ENCODE assay signal across 8 cellular contexts in genomic region chr16:87324411-87325275, GRCh38. TPM values are rescaled to one million over a fixed set of nuclear protein-coding genes. Genes with fewer than 3 reads are reported as not detected.
DNase-seq lines count a peak whose midpoint lies in the region; ATAC-seq and TF ChIP-seq lines count a peak whose summit lies in the region.

No MANE protein-coding gene starts in this region.

- ATAC-seq in HG02885 (IDR thresholded peaks at IDR 0.05; ENCODE audit: poor library complexity, unreplicated experiment) (no peak), HG03460 (IDR thresholded peaks at IDR 0.05; ENCODE audit: unreplicated experiment) (no peak)

- no peak overlapping the region for H3K9ac ChIP-seq in SU-DHL-6 (ENCODE audit: low read length)

- intact Hi-C loops in MCF 10A (cut with micrococcal nuclease): loop anchor here (2.0 kb wide), 2 partner anchors 70 to 312 kb away; no protein-coding TSS in a partner anchor

- DNase-seq in AG10803 (ENCODE audit: low read depth): peak; percentile 10
- peak; percentile 75 for DNase-seq in GM19238 (ENCODE audit: insufficient read length, low spot score)
- DNase-seq in MCF 10A (ENCODE audit: unreplicated experiment): peak; percentile 22
- peak; percentile 9 to 16 for DNase-seq in stimulated activated CD8-positive, alpha-beta memory T cell treated with anti-CD3 and anti-CD28 coated beads, Interleukin-2, amount 100 ng/mL, for 1 hour (ENCODE audit: low read depth in 2 of 2)

- H3K27me3 ChIP-seq in SU-DHL-6 (ENCODE audit: low read length) (no peaks in the 10 kb centered on the region), layer of hippocampus (ENCODE audit: control insufficient read depth, insufficient read depth, low read length) (no peaks in the 10 kb centered on the region)

- H3K9me3 Mint-ChIP-seq in MCF 10A (ENCODE audit: unreplicated experiment): no peaks in the 10 kb centered on the region

- no peaks in the 10 kb centered on the region for H4K20me1 ChIP-seq in SU-DHL-6 (ENCODE audit: low read depth, low read length)

- peaks cover 8% of the 10 kb centered on the region for H3K4me1 Mint-ChIP-seq in MCF 10A (ENCODE audit: insufficient read depth, unreplicated experiment)

- no peak overlapping the region for H3K4me2 ChIP-seq in SU-DHL-6 (ENCODE audit: low read depth, low read length, poor library complexity, severe bottlenecking)

- H3K9me2 ChIP-seq in SU-DHL-6 (replicated peaks; ENCODE audit: insufficient read depth, low read length): no peaks in the 10 kb centered on the region

- POLR2A ChIA-PET in MCF 10A (lab: Yijun Ruan, JAX): interaction anchor here (0.6 kb wide), 1 partner anchor 38 kb away, joined by 3 read pairs; no protein-coding TSS in a partner anchor

- CTCF ChIA-PET in MCF 10A (lab: Yijun Ruan, JAX): interaction anchor here (0.6 to 2.4 kb wide), 8 partner anchors 9 to 1315 kb away, joined by 3 to 8 read pairs (median 4); no protein-coding TSS in a partner anchor

- no peaks in the 10 kb centered on the region for H3F3A ChIP-seq in SU-DHL-6 (ENCODE audit: insufficient read depth)

- H3K4me3 Mint-ChIP-seq in MCF 10A (ENCODE audit: unreplicated experiment): no peak overlapping the region

- TF ChIP-seq CTCF in AG10803 (conservative IDR thresholded peaks at IDR 0.05; ENCODE audit: low read length) (peak; percentile 78), SU-DHL-6 (IDR thresholded peaks at IDR 0.05; ENCODE audit: insufficient read depth, low read length, poor library complexity, severe bottlenecking) (peak; percentile 87), MCF 10A (IDR thresholded peaks at IDR 0.05; ENCODE audit: unreplicated experiment) (peak; percentile 83)

- H3K36me3 Mint-ChIP-seq in MCF 10A (ENCODE audit: insufficient read depth, unreplicated experiment): peaks cover 12% of the 10 kb centered on the region

- no peaks in the 10 kb centered on the region for H3K27me3 Mint-ChIP-seq in MCF 10A (ENCODE audit: insufficient read depth, unreplicated experiment)

- BruUV-seq in MCF 10A (replicated peaks; lab: Mats Ljungman, UMichigan): no TSS peak

- H3K36me3 ChIP-seq in SU-DHL-6 (ENCODE audit: low read length): no peaks in the 10 kb centered on the region

- H3K27ac ChIP-seq in SU-DHL-6 (ENCODE audit: low read depth, low read length) (no peak overlapping the region), layer of hippocampus (ENCODE audit: low read depth, low read length) (peak overlapping the region; percentile 57)

- H3K9me3 ChIP-seq in SU-DHL-6 (ENCODE audit: insufficient read depth, low read length): no peaks in the 10 kb centered on the region

- no peaks in the 10 kb centered on the region for H3K79me2 ChIP-seq in SU-DHL-6 (ENCODE audit: insufficient read depth, low read length)

- H2AFZ ChIP-seq in SU-DHL-6 (ENCODE audit: low read depth, low read length, severe bottlenecking): no peak overlapping the region

- H3K4me3 ChIP-seq in AG10803 (ENCODE audit: low read length) (no peak overlapping the region), SU-DHL-6 (ENCODE audit: insufficient read depth, low read length, poor library complexity, severe bottlenecking) (no peak overlapping the region)

- H3K27ac Mint-ChIP-seq in MCF 10A (ENCODE audit: low read depth, unreplicated experiment): no peak overlapping the region

RNA-seq across cellular contexts. Expression of gene C16orf95, which starts 7.5 kb away (rescaled TPM):
- total RNA-seq in MCF 10A (2022): 5.7 and 5.8 TPM in 2 replicates

RNA-seq across cellular contexts. Expression of gene FBXO31, which starts 58.9 kb away (rescaled TPM):
- 43.2 and 53.9 TPM in 2 replicates for total RNA-seq in MCF 10A (2022)

Comparison
In these comparisons a context has a peak if more than half of its experiments do, and no peak if none do; other contexts are left out.
1. DNase-seq: peak in every context shown above with its lines; median percentile 75 in GM19238; 22 in MCF 10A; 12 in stimulated activated CD8-positive, alpha-beta memory T cell treated with anti-CD3 and anti-CD28 coated beads, Interleukin-2, amount 100 ng/mL, for 1 hour; 10 in AG10803.